20 cellular contexts compared by ENCODE assay signal in genomic region chr11:122700676-122701075, GRCh38. TPM values are rescaled to one million over a fixed set of nuclear protein-coding genes. Genes with fewer than 3 reads are reported as not detected.
DNase-seq lines count a peak whose midpoint lies in the region; ATAC-seq and TF ChIP-seq lines count a peak whose summit lies in the region.
"Had no signal": no experiment of that assay in that cellular context is flagged by ENCODE, and none has a peak within 500 bp of the region (broad histone marks: within the 10 kb centered on the region; RNA-seq: fewer than 3 reads in every experiment).

No MANE protein-coding gene starts in this region.

- H3F3A ChIP-seq in OCI-LY1 (ENCODE audit: insufficient read depth, low read length) = no peaks in the 10 kb centered on the region

- H3K9me2 ChIP-seq in OCI-LY1 (ENCODE audit: low read depth, low read length) = no peaks in the 10 kb centered on the region
- H3K9me2 ChIP-seq: SK-N-SH had no signal

- H2AFZ ChIP-seq in OCI-LY1 (ENCODE audit: low read length) = no peak overlapping the region
- H2AFZ ChIP-seq: GM23248 had no signal

- no peaks in the 10 kb centered on the region for H3K9me3 ChIP-seq in BLaER1
- no peaks in the 10 kb centered on the region for H3K9me3 ChIP-seq in CD8-positive, alpha-beta memory T cell (ENCODE audit: low read length)
- no peaks in the 10 kb centered on the region for H3K9me3 ChIP-seq in OCI-LY1 (ENCODE audit: low read length)
- H3K9me3 ChIP-seq: A549, MG63, Peyer's patch, SK-N-SH had no signal

- H3K79me2 ChIP-seq in OCI-LY1 (ENCODE audit: insufficient read depth, low read length) = no peaks in the 10 kb centered on the region

- peak overlapping the region; percentile 51 for H3K9ac ChIP-seq in BLaER1
- H3K9ac ChIP-seq in OCI-LY1 (ENCODE audit: low read length) = peak overlapping the region; percentile 11; the same call in 1 of the 2 replicates
- H3K9ac ChIP-seq: GM23248, SK-N-SH had no signal

- POLR2A ChIA-PET in CD8-positive, alpha-beta memory T cell (lab: Charles Lee) = interaction anchor here (0.6 kb wide), 1 partner anchor 756 kb away, joined by 3 read pairs; no protein-coding TSS in a partner anchor

- no peaks in the 10 kb centered on the region for H3K9me3 Mint-ChIP-seq in CD8-positive, alpha-beta memory T cell
- H3K9me3 Mint-ChIP-seq in effector memory CD8-positive, alpha-beta T cell = no peaks in the 10 kb centered on the region
- H3K9me3 Mint-ChIP-seq in activated CD4-positive, alpha-beta T cell treated with anti-CD3 and anti-CD28 coated beads, Interleukin-2, amount 10 ng/mL, durations not matched to agents 24 days and 14 days = no peaks in the 10 kb centered on the region
- H3K9me3 Mint-ChIP-seq in nephron progenitor cell = no peaks in the 10 kb centered on the region
- H3K9me3 Mint-ChIP-seq: CD14-positive monocyte had no signal

- no peak overlapping the region for H3K4me3 ChIP-seq in BLaER1
- no peak overlapping the region for H3K4me3 ChIP-seq in CD8-positive, alpha-beta memory T cell (ENCODE audit: low read length)
- peak overlapping the region; percentile 4 for H3K4me3 ChIP-seq in OCI-LY1 (ENCODE audit: low read depth, low read length, poor library complexity, severe bottlenecking)
- H3K4me3 ChIP-seq: A549, GM23248, K562, MG63, Peyer's patch had no signal

- H4K20me1 ChIP-seq in BLaER1 (no peaks in the 10 kb centered on the region), OCI-LY1 (ENCODE audit: insufficient read depth, low read length) (no peaks in the 10 kb centered on the region)

- H3K27ac Mint-ChIP-seq in CD8-positive, alpha-beta memory T cell = peak overlapping the region; percentile 32 to 92 (median 72)
- peak overlapping the region; percentile 28 to 61 for H3K27ac Mint-ChIP-seq in effector memory CD8-positive, alpha-beta T cell
- H3K27ac Mint-ChIP-seq in activated CD4-positive, alpha-beta T cell treated with anti-CD3 and anti-CD28 coated beads, Interleukin-2, amount 10 ng/mL, durations not matched to agents 24 days and 14 days = no peak overlapping the region
- no peak overlapping the region for H3K27ac Mint-ChIP-seq in nephron progenitor cell

- H3K4me1 Mint-ChIP-seq in CD8-positive, alpha-beta memory T cell = peaks cover 64 to 82% (median 74%) of the 10 kb centered on the region in 3 donors
- H3K4me1 Mint-ChIP-seq in effector memory CD8-positive, alpha-beta T cell (ENCODE audit: low read depth in 2 of 2) = peaks cover 40 to 41% of the 10 kb centered on the region in 2 donors
- H3K4me1 Mint-ChIP-seq in activated CD4-positive, alpha-beta T cell treated with anti-CD3 and anti-CD28 coated beads, Interleukin-2, amount 10 ng/mL, durations not matched to agents 24 days and 14 days = peaks cover 39% of the 10 kb centered on the region
- peaks cover 20% of the 10 kb centered on the region for H3K4me1 Mint-ChIP-seq in nephron progenitor cell

- TF ChIP-seq CTCF in OCI-LY1 (IDR thresholded peaks at IDR 0.05; ENCODE audit: low read length) = no peak
- TF ChIP-seq CTCF in nephron progenitor cell (IDR thresholded peaks at IDR 0.05) = no peak

- DNase-seq in CD8-positive, alpha-beta memory T cell = no peak
- DNase-seq in effector memory CD8-positive, alpha-beta T cell = no peak
- no peak for DNase-seq in activated CD4-positive, alpha-beta T cell treated with anti-CD3 and anti-CD28 coated beads, Interleukin-2, amount 10 ng/mL, durations not matched to agents 24 days and 14 days
- DNase-seq in cerebellum (ENCODE audit: low spot score) = no peak
- no peak for DNase-seq in nephron progenitor cell
- no peak for DNase-seq in NCI-H510A treated with DMSO at 0.1 percent for 48 hours (lab: John Stamatoyannopoulos, UW)
- DNase-seq: DMS79, GM23248, MG63, NCI-H1092 treated with DMSO at 0.1 percent for 48 hours, NCI-H2081 treated with DMSO at 0.1 percent for 48 hours, NCI-H524, Peyer's patch, SK-N-SH had no signal

- CTCF ChIA-PET in CD8-positive, alpha-beta memory T cell (lab: Charles Lee) = interaction anchor here (1.0 to 2.5 kb wide), 3 partner anchors 23 to 55 kb away, joined by 3 to 15 read pairs (median 4); no protein-coding TSS in a partner anchor

- H3K27ac ChIP-seq in BLaER1 (peak overlapping the region; percentile 96), OCI-LY1 (ENCODE audit: low read depth, low read length, poor library complexity, severe bottlenecking) (peak overlapping the region; percentile 99)
- no peak overlapping the region for H3K27ac ChIP-seq in CD8-positive, alpha-beta memory T cell (ENCODE audit: low read depth, low read length)
- H3K27ac ChIP-seq: A549, GM23248, Peyer's patch had no signal

- ATAC-seq in effector memory CD8-positive, alpha-beta T cell (replicated peaks) = no peak
- ATAC-seq: A549, K562, Right ventricle myocardium inferior had no signal

- intact Hi-C loops in activated CD4-positive, alpha-beta T cell treated with anti-CD3 and anti-CD28 coated beads, Interleukin-2, amount 10 ng/mL, durations not matched to agents 24 days and 14 days (cut with micrococcal nuclease) = no loop called here

- H3K27me3 Mint-ChIP-seq in CD8-positive, alpha-beta memory T cell = no peaks in the 10 kb centered on the region
- no peaks in the 10 kb centered on the region for H3K27me3 Mint-ChIP-seq in effector memory CD8-positive, alpha-beta T cell
- peaks cover 8% of the 10 kb centered on the region for H3K27me3 Mint-ChIP-seq in activated CD4-positive, alpha-beta T cell treated with anti-CD3 and anti-CD28 coated beads, Interleukin-2, amount 10 ng/mL, durations not matched to agents 24 days and 14 days
- peaks cover 8% of the 10 kb centered on the region for H3K27me3 Mint-ChIP-seq in nephron progenitor cell (ENCODE audit: low read depth, poor library complexity)

- no peaks in the 10 kb centered on the region for H3K27me3 ChIP-seq in BLaER1
- H3K27me3 ChIP-seq in CD8-positive, alpha-beta memory T cell (ENCODE audit: insufficient read depth, low read length, poor library complexity, severe bottlenecking) = no peaks in the 10 kb centered on the region
- H3K27me3 ChIP-seq in OCI-LY1 (ENCODE audit: insufficient read depth, low read length) = no peaks in the 10 kb centered on the region
- H3K27me3 ChIP-seq: MG63, Peyer's patch had no signal

- H3K4me3 Mint-ChIP-seq in CD8-positive, alpha-beta memory T cell = no peak overlapping the region
- no peak overlapping the region for H3K4me3 Mint-ChIP-seq in effector memory CD8-positive, alpha-beta T cell
- H3K4me3 Mint-ChIP-seq in activated CD4-positive, alpha-beta T cell treated with anti-CD3 and anti-CD28 coated beads, Interleukin-2, amount 10 ng/mL, durations not matched to agents 24 days and 14 days = no peak overlapping the region
- no peak overlapping the region for H3K4me3 Mint-ChIP-seq in nephron progenitor cell
- H3K4me3 Mint-ChIP-seq: CD14-positive monocyte had no signal

- H3K36me3 ChIP-seq in BLaER1 (peaks cover 65% of the 10 kb centered on the region), OCI-LY1 (ENCODE audit: insufficient read depth, low read length) (no peaks in the 10 kb centered on the region; the same call in 1 of the 2 replicates)
- H3K36me3 ChIP-seq in CD8-positive, alpha-beta memory T cell (ENCODE audit: insufficient read depth, low read length) = no peaks in the 10 kb centered on the region
- H3K36me3 ChIP-seq: Peyer's patch had no signal

- peak overlapping the region; percentile 87 for H3K4me2 ChIP-seq in BLaER1
- peak overlapping the region; percentile 21 for H3K4me2 ChIP-seq in OCI-LY1 (ENCODE audit: low read length)
- H3K4me2 ChIP-seq: A549, SK-N-SH had no signal

- H3K4me1 ChIP-seq in BLaER1 (peaks cover 97% of the 10 kb centered on the region), OCI-LY1 (ENCODE audit: insufficient read depth, low read length, severe bottlenecking) (peaks cover 63% of the 10 kb centered on the region)
- H3K4me1 ChIP-seq in CD8-positive, alpha-beta memory T cell (ENCODE audit: insufficient read depth, low read length) = peaks cover 42% of the 10 kb centered on the region

- peaks cover 7 to 12% (median 8%) of the 10 kb centered on the region in 3 donors for H3K36me3 Mint-ChIP-seq in CD8-positive, alpha-beta memory T cell
- peaks cover 2% of the 10 kb centered on the region for H3K36me3 Mint-ChIP-seq in effector memory CD8-positive, alpha-beta T cell (ENCODE audit: insufficient read depth)
- H3K36me3 Mint-ChIP-seq in activated CD4-positive, alpha-beta T cell treated with anti-CD3 and anti-CD28 coated beads, Interleukin-2, amount 10 ng/mL, durations not matched to agents 24 days and 14 days (ENCODE audit: low read depth) = peaks cover 3% of the 10 kb centered on the region
- H3K36me3 Mint-ChIP-seq in nephron progenitor cell (ENCODE audit: low read depth) = peaks cover 11% of the 10 kb centered on the region

RNA-seq across cellular contexts. Expression of gene UBASH3B, which starts 45.2 kb away (rescaled TPM):
- total RNA-seq in CD8-positive, alpha-beta memory T cell = 10 to 100 TPM; 34.6 to 36.4 TPM
- polyA plus RNA-seq in CD8-positive, alpha-beta memory T cell = 12.0 TPM
- total RNA-seq in activated CD4-positive, alpha-beta T cell treated with anti-CD3 and anti-CD28 coated beads, Interleukin-2, amount 10 ng/mL, durations not matched to agents 24 days and 14 days = 10.9 and 14.8 TPM in 2 replicates
- total RNA-seq in cerebellum = 57.3 TPM

Comparison
In these comparisons a context has a peak if more than half of its experiments do, and no peak if none do; other contexts are left out.
1. H3K27ac Mint-ChIP-seq: peak in CD8-positive, alpha-beta memory T cell (8 of 8) and effector memory CD8-positive, alpha-beta T cell (2 of 2); none in activated CD4-positive, alpha-beta T cell treated with anti-CD3 and anti-CD28 coated beads, Interleukin-2, amount 10 ng/mL, durations not matched to agents 24 days and 14 days (single experiment) and nephron progenitor cell (single experiment).